Comparison of ENCODE assay signal across 1 cellular context in the genomic region with DNA sequence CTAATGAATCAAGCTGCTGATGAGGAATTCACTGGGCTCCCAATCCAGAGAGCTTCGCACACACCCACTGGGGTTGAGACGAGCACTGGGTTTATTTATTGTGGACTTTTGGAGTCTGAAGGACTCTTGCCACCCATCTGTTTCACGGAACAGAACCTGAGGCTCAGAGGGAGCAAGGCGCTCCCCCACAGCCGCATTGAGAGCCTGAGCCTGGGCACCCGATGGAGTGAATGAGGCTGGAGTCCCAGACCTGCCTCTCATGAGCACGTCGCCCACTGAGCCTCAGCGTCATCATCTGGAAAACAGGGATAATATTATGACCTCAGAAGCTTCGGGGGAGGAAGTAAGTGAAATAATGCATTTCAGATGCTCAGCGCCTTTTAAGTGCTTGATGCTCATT.
TF ChIP-seq lines count a peak whose summit lies in the region.

No MANE protein-coding gene starts in this region.

TF ChIP-seq in H1, 55 proteins besides CTCF, POLR2A, EP300 and RAD21:
- TF ChIP-seq CEBPB (IDR thresholded peaks at IDR 0.05; ENCODE audit: low read depth, low read length) (no peak), EZH2 (IDR thresholded peaks at IDR 0.05; ENCODE audit: low read depth, low read length, severe bottlenecking) (no peak)
- TF ChIP-seq, protein P1, sequence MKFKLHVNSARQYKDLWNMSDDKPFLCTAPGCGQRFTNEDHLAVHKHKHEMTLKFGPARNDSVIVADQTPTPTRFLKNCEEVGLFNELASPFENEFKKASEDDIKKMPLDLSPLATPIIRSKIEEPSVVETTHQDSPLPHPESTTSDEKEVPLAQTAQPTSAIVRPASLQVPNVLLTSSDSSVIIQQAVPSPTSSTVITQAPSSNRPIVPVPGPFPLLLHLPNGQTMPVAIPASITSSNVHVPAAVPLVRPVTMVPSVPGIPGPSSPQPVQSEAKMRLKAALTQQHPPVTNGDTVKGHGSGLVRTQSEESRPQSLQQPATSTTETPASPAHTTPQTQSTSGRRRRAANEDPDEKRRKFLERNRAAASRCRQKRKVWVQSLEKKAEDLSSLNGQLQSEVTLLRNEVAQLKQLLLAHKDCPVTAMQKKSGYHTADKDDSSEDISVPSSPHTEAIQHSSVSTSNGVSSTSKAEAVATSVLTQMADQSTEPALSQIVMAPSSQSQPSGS (IDR thresholded peaks at IDR 0.05; ENCODE audit: low read length): no peak
TF ChIP-seq in H1: peak in this region for 0.
